ENCODE assay signal across 20 cellular contexts in the genomic region with DNA sequence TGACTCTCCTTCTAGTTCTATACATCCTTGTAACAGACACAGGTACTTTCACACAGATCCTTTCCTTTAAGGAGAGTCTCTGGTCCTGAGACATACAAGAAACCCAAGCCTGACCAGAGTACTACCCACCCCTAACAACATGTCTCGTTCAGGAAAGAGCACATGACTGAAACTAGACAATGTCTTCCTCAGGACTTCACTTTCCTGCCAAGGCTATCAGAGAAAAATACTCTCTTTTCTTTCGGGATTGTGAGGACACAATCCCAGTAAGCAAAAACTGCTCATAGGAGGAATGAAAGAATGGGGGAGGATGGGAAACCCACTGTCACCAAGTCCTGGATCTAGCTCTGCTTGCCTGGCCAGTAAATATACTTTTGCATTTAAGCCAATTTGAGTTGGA.
"Had no signal": no experiment of that assay in that cellular context is flagged by ENCODE, and none has a peak within 500 bp of the region (broad histone marks: within the 10 kb centered on the region; RNA-seq: fewer than 3 reads in every experiment).

No MANE protein-coding gene starts in this region.

- H3K27me3 ChIP-seq: breast epithelium, hepatocyte had no signal

- H3K27ac Mint-ChIP-seq: activated CD8-positive, alpha-beta T cell treated with anti-CD3 and anti-CD28 coated beads, Interleukin-2, amount 10 ng/mL, durations not matched to agents 7 days and 5 days; activated T-helper 1 cell treated with anti-CD3 and anti-CD28 coated beads, Interleukin-12 subunit alpha, Interleukin-12 subunit beta, Interleukin-2, Interleukin-4 antibody, amounts not matched to agents 30 ng/mL and 10 ng/mL and 1 ng/mL, durations not matched to agents 14 hours and 24 hours and 36 hours; nephron; progenitor cell of endocrine pancreas; type B pancreatic cell; WTC11 had no signal

- DNase-seq: activated CD4-positive, alpha-beta T cell treated with anti-CD3 and anti-CD28 coated beads for 48 hours; activated CD8-positive, alpha-beta memory T cell treated with anti-CD3 and anti-CD28 coated beads, Interleukin-2, amount 50 U/mL, for 48 hours; activated CD8-positive, alpha-beta T cell treated with anti-CD3 and anti-CD28 coated beads, Interleukin-2, amount 10 ng/mL, durations not matched to agents 7 days and 5 days; activated naive CD4-positive, alpha-beta T cell treated with Interleukin-2 at 50 U/mL for 16 hours; aorta; mammary epithelial cell; nucleus accumbens; right cardiac atrium; stimulated activated CD4-positive, alpha-beta T cell treated with anti-CD3 and anti-CD28 coated beads, Interleukin-4, amount 100 ng/mL, for 24 hours; stimulated activated naive CD4-positive, alpha-beta T cell treated with Interleukin-2 at 50 U/mL for 16 hours; T-helper 2 cell had no signal

- H3K4me3 Mint-ChIP-seq: activated CD8-positive, alpha-beta T cell treated with anti-CD3 and anti-CD28 coated beads, Interleukin-2, amount 10 ng/mL, durations not matched to agents 7 days and 5 days; activated T-helper 1 cell treated with anti-CD3 and anti-CD28 coated beads, Interleukin-12 subunit alpha, Interleukin-12 subunit beta, Interleukin-2, Interleukin-4 antibody, amounts not matched to agents 30 ng/mL and 10 ng/mL and 1 ng/mL, durations not matched to agents 14 hours and 24 hours and 36 hours; nephron; type B pancreatic cell; WTC11 had no signal

- ATAC-seq: activated CD8-positive, alpha-beta T cell treated with anti-CD3 and anti-CD28 coated beads, Interleukin-2, amount 10 ng/mL, durations not matched to agents 7 days and 5 days; left lobe of liver; right cardiac atrium; WTC11 had no signal

- H3K9me3 ChIP-seq: breast epithelium had no signal

- H3K4me1 ChIP-seq: breast epithelium had no signal

- H3K4me3 ChIP-seq: breast epithelium, hepatocyte, skin epidermis had no signal

- H3K36me3 Mint-ChIP-seq: WTC11 had no signal

- H3K9me3 Mint-ChIP-seq: activated T-helper 1 cell treated with anti-CD3 and anti-CD28 coated beads, Interleukin-12 subunit alpha, Interleukin-12 subunit beta, Interleukin-2, Interleukin-4 antibody, amounts not matched to agents 30 ng/mL and 10 ng/mL and 1 ng/mL, durations not matched to agents 14 hours and 24 hours and 36 hours; nephron; type B pancreatic cell; WTC11 had no signal

- H3K36me3 ChIP-seq: breast epithelium had no signal

- H3K27me3 Mint-ChIP-seq: progenitor cell of endocrine pancreas, type B pancreatic cell had no signal

- H3K27ac ChIP-seq: breast epithelium, hepatocyte, skin epidermis had no signal
